Comparison of ENCODE assay signal across 15 cellular contexts in the genomic region with DNA sequence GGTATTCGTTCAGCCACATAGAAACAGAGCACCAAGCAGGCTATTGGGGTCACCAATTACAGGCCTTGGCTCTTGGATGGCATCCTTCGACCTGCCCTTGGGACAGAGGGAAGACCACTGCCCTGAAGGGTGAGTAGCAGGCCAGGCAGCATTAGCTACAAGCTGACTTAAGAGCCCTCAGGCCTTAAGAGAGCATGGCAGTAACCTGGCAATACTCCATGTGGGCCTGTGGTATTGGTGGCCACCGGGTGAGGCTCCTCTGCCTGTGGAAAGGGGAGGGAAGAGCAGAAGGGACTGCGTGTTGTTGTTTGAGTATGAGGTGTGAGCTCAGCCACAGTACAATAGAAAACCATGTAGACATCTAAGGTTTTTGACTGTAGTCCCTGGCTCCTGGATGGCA.
DNase-seq lines count a peak whose midpoint lies in the region; ATAC-seq lines count a peak whose summit lies in the region.
"Had no signal": no experiment of that assay in that cellular context is flagged by ENCODE, and none has a peak within 500 bp of the region (broad histone marks: within the 10 kb centered on the region; RNA-seq: fewer than 3 reads in every experiment).

No MANE protein-coding gene starts in this region.

- H2BK5ac ChIP-seq in neuronal stem cell (ENCODE audit: low read length), result no peak overlapping the region

- H2BK120ac ChIP-seq in neuronal stem cell (ENCODE audit: low read depth, low read length), result no peak overlapping the region

- no peaks in the 10 kb centered on the region for H3K79me1 ChIP-seq in neuronal stem cell (ENCODE audit: low read depth, low read length)

- no peaks in the 10 kb centered on the region for H3K4me1 Mint-ChIP-seq in T-cell

- no peak overlapping the region for H3K4me3 ChIP-seq in neuronal stem cell (ENCODE audit: low read length in 2 of 2)
- H3K4me3 ChIP-seq: A549, HAP-1 had no signal

- peak overlapping the region; percentile 83 for H3K18ac ChIP-seq in neuronal stem cell (ENCODE audit: low read length)

- no CpG with 5 or more reads among the region's 4 CpGs for WGBS in neuronal stem cell (ENCODE audit: extremely low coverage in 2 of 2, insufficient read length in 2 of 2, insufficient replicate concordance in 1 of 2), 2 donors

- H4K91ac ChIP-seq in neuronal stem cell (ENCODE audit: low read depth, low read length, poor library complexity), result no peak overlapping the region

- CTCF ChIA-PET in T-cell (lab: Charles Lee), result no interaction called here

- no peak overlapping the region for H2BK15ac ChIP-seq in neuronal stem cell (ENCODE audit: low read length)

- H3K4me3 Mint-ChIP-seq in T-cell, result no peak overlapping the region
- H3K4me3 Mint-ChIP-seq: CD4-positive, alpha-beta T cell had no signal

- POLR2A ChIA-PET in T-cell (lab: Charles Lee), result no interaction called here

- ATAC-seq in T-cell (replicated peaks in 1 of 4), result no peak
- ATAC-seq: A549 had no signal

- no peak overlapping the region for H3K4ac ChIP-seq in neuronal stem cell (ENCODE audit: low read length)

- no peaks in the 10 kb centered on the region for H3K36me3 Mint-ChIP-seq in T-cell

- no peak overlapping the region for H3K27ac Mint-ChIP-seq in T-cell
- H3K27ac Mint-ChIP-seq: CD4-positive, alpha-beta T cell had no signal

- no peak overlapping the region for H2AFZ ChIP-seq in neuronal stem cell (ENCODE audit: low read length)

- H3K14ac ChIP-seq in neuronal stem cell (ENCODE audit: low read length), result no peak overlapping the region

- H3K27me3 ChIP-seq in neuronal stem cell (ENCODE audit: control insufficient read depth in 3 of 3, insufficient read depth in 3 of 3, low read depth in 1 of 3, low read length in 3 of 3), result no peaks in the 10 kb centered on the region

- no peak overlapping the region for H3K4me2 ChIP-seq in neuronal stem cell (ENCODE audit: insufficient read depth, low read length, poor library complexity, severe bottlenecking)
- H3K4me2 ChIP-seq: A549 had no signal

- no peak overlapping the region for H3K27ac ChIP-seq in neuronal stem cell (replicated peaks; ENCODE audit: low read length)
- H3K27ac ChIP-seq: 22Rv1, A549, C4-2B had no signal

- H3K36me3 ChIP-seq in neuronal stem cell (replicated peaks in 1 of 2; ENCODE audit: control insufficient read depth in 2 of 2, insufficient read depth in 2 of 2, low read length in 2 of 2), result no peaks in the 10 kb centered on the region
- H3K36me3 ChIP-seq: HAP-1 had no signal

- peaks cover 0 to 1% of the 10 kb centered on the region in 2 donors for H3K9me3 ChIP-seq in neuronal stem cell (replicated peaks in 1 of 2; ENCODE audit: control insufficient read depth in 2 of 2, insufficient read depth in 1 of 2, low read depth in 1 of 2, low read length in 2 of 2)
- H3K9me3 ChIP-seq: A549, Caco-2, HAP-1 had no signal

- peaks cover 0 to 2% of the 10 kb centered on the region in 2 donors for H3K4me1 ChIP-seq in neuronal stem cell (ENCODE audit: control insufficient read depth in 2 of 2, insufficient read depth in 1 of 2, low read depth in 1 of 2, low read length in 2 of 2)
- H3K4me1 ChIP-seq: A549, HAP-1 had no signal

- H2AK5ac ChIP-seq in neuronal stem cell (ENCODE audit: low read depth, low read length), result peak overlapping the region; percentile 74

- H2BK12ac ChIP-seq in neuronal stem cell (ENCODE audit: low read length), result no peak overlapping the region

- peaks cover 0 to 9% (median 9%) of the 10 kb centered on the region in 3 donors for H3K9me3 Mint-ChIP-seq in T-cell

- H3K9ac ChIP-seq in neuronal stem cell (ENCODE audit: low read depth, low read length, poor library complexity), result no peak overlapping the region

- peaks cover 0 to 3% of the 10 kb centered on the region in 2 donors for H3K27me3 Mint-ChIP-seq in T-cell
- H3K27me3 Mint-ChIP-seq: CD4-positive, alpha-beta T cell had no signal

- no peak overlapping the region for H3K23ac ChIP-seq in neuronal stem cell (ENCODE audit: low read depth, low read length, poor library complexity)

- no peak overlapping the region for H4K8ac ChIP-seq in neuronal stem cell (ENCODE audit: low read depth, low read length)

- DNase-seq in DMS53 (lab: John Stamatoyannopoulos, UW), result peak; percentile 69
- DNase-seq in DMS53 treated with DMSO at 0.1 percent for 48 hours (lab: John Stamatoyannopoulos, UW; ENCODE audit: unreplicated experiment), result no peak
- DNase-seq in H4 (ENCODE audit: low spot score), result peak; percentile 7
- peak; percentile 13 for DNase-seq in astrocyte of the hippocampus (ENCODE audit: low read depth, low spot score)
- no peak for DNase-seq in neuronal stem cell (ENCODE audit: low spot score)
- DNase-seq in epidermal melanocyte (ENCODE audit: insufficient read length, low spot score), result no peak
- no peak for DNase-seq in NCI-H2107 treated with DMSO at 0.1 percent for 48 hours (lab: John Stamatoyannopoulos, UW; ENCODE audit: unreplicated experiment)
- no peak for DNase-seq in T-cell
- DNase-seq: AML-193; Caco-2; CD4-positive, alpha-beta T cell had no signal

Comparison
In these comparisons a context has a peak if more than half of its experiments do, and no peak if none do; other contexts are left out.
1. DNase-seq: peak in DMS53 (single experiment), H4 (single experiment) and astrocyte of the hippocampus (single experiment); none in DMS53 treated with DMSO at 0.1 percent for 48 hours (single experiment), neuronal stem cell (single experiment), epidermal melanocyte (single experiment), NCI-H2107 treated with DMSO at 0.1 percent for 48 hours (single experiment) and T-cell (0 of 34).